ENCODE assay signal across 1 cellular context in genomic region chr7:105496501-105496900, GRCh38.
TF ChIP-seq lines count a peak whose summit lies in the region.

No MANE protein-coding gene starts in this region.

TF ChIP-seq in SK-N-SH, 30 proteins besides CTCF, POLR2A, EP300 and RAD21 (continued from another document):
- TF ChIP-seq ZBTB33 (IDR thresholded peaks at IDR 0.05; ENCODE audit: borderline replicate concordance, low read depth): no peak
- peak; percentile 65 for TF ChIP-seq JUND (IDR thresholded peaks at IDR 0.05)
- TF ChIP-seq CHD2 (IDR thresholded peaks at IDR 0.05; ENCODE audit: low read length, partially characterized antibody): no peak
- peak; percentile 14; the same call in 1 of the 2 replicates for TF ChIP-seq TCF12 (IDR thresholded peaks at IDR 0.05)
- TF ChIP-seq POLR2AphosphoS5 (IDR thresholded peaks at IDR 0.05; ENCODE audit: low read depth, low read length): 0 out of 2 replicates have a peak, but pooled peaks have one; percentile 28
- TF ChIP-seq PBX3 (IDR thresholded peaks at IDR 0.05): peak; percentile 50; the same call in 1 of the 2 replicates
